Comparison of ENCODE assay signal across 9 cellular contexts in genomic region chr19:52785506-52785905, GRCh38. TPM values are rescaled to one million over a fixed set of nuclear protein-coding genes. Genes with fewer than 3 reads are reported as not detected.
DNase-seq lines count a peak whose midpoint lies in the region; ATAC-seq, FAIRE-seq and TF ChIP-seq lines count a peak whose summit lies in the region.
"Had no signal": no experiment of that assay in that cellular context is flagged by ENCODE, and none has a peak within 500 bp of the region (broad histone marks: within the 10 kb centered on the region; RNA-seq: fewer than 3 reads in every experiment).

No MANE protein-coding gene starts in this region.

- dilution Hi-C loops in keratinocyte (cut with MboI; ENCODE audit: extremely low pct_ligation_motif_present, low sequenced_read_pairs), result no loop called here

- H4K20me1 ChIP-seq in keratinocyte (ENCODE audit: control insufficient read depth, extremely low read depth, insufficient read depth, low read length), result no peaks in the 10 kb centered on the region

- H3K79me2 ChIP-seq in keratinocyte (ENCODE audit: control insufficient read depth, insufficient read depth, low read length), result no peaks in the 10 kb centered on the region

- peaks cover 2% of the 10 kb centered on the region for H3K4me1 ChIP-seq in keratinocyte (ENCODE audit: control insufficient read depth, extremely low read depth, insufficient read depth, low read length)
- peaks cover 3 to 16% (median 7%) of the 10 kb centered on the region in 4 donors for H3K4me1 ChIP-seq in transverse colon
- H3K4me1 ChIP-seq in HAP-1, result no peaks in the 10 kb centered on the region

- no peak for TF ChIP-seq POLR2A in transverse colon (IDR thresholded peaks at IDR 0.05)

- H3K27ac ChIP-seq in keratinocyte (ENCODE audit: control insufficient read depth, insufficient read depth, low read length), result no peak overlapping the region
- peak overlapping the region in 3 of 4 donors; percentile 82 to 89 (median 88) for H3K27ac ChIP-seq in transverse colon

- peaks cover 43% of the 10 kb centered on the region for H3K9me3 Mint-ChIP-seq in activated naive CD4-positive, alpha-beta T cell treated with anti-CD3 and anti-CD28 coated beads, Interleukin-2, amount 10 ng/mL, durations not matched to agents 7 days and 5 days
- peaks cover 11% of the 10 kb centered on the region for H3K9me3 Mint-ChIP-seq in activated CD8-positive, alpha-beta T cell treated with anti-CD3 and anti-CD28 coated beads, Interleukin-2, amount 10 ng/mL, durations not matched to agents 7 days and 5 days (ENCODE audit: insufficient read depth)

- peaks cover 49% of the 10 kb centered on the region for H3K36me3 Mint-ChIP-seq in activated naive CD4-positive, alpha-beta T cell treated with anti-CD3 and anti-CD28 coated beads, Interleukin-2, amount 10 ng/mL, durations not matched to agents 7 days and 5 days
- peaks cover 54% of the 10 kb centered on the region for H3K36me3 Mint-ChIP-seq in activated CD8-positive, alpha-beta T cell treated with anti-CD3 and anti-CD28 coated beads, Interleukin-2, amount 10 ng/mL, durations not matched to agents 7 days and 5 days (ENCODE audit: low read depth)

- peak overlapping the region; percentile 86 for H3K4me3 Mint-ChIP-seq in activated naive CD4-positive, alpha-beta T cell treated with anti-CD3 and anti-CD28 coated beads, Interleukin-2, amount 10 ng/mL, durations not matched to agents 7 days and 5 days
- H3K4me3 Mint-ChIP-seq in activated CD8-positive, alpha-beta T cell treated with anti-CD3 and anti-CD28 coated beads, Interleukin-2, amount 10 ng/mL, durations not matched to agents 7 days and 5 days, result peak overlapping the region; percentile 92

- H3K4me2 ChIP-seq in keratinocyte (ENCODE audit: control insufficient read depth, extremely low read depth, insufficient read depth, low read depth, low read length), result peak overlapping the region; percentile 82

- H3K9ac ChIP-seq in keratinocyte (ENCODE audit: control insufficient read depth, extremely low read depth, insufficient read depth, low read length), result no peak overlapping the region

- POLR2A ChIA-PET in activated CD8-positive, alpha-beta T cell treated with anti-CD3 and anti-CD28 coated beads, Interleukin-2, amount 10 ng/mL, durations not matched to agents 7 days and 5 days (lab: Charles Lee), result no interaction called here

- no peak for DNase-seq in activated naive CD4-positive, alpha-beta T cell treated with anti-CD3 and anti-CD28 coated beads, Interleukin-2, amount 10 ng/mL, durations not matched to agents 7 days and 5 days
- no peak for DNase-seq in activated naive CD4-positive, alpha-beta T cell (lab: John Stamatoyannopoulos, UW)
- DNase-seq in activated CD8-positive, alpha-beta T cell treated with anti-CD3 and anti-CD28 coated beads, Interleukin-2, amount 10 ng/mL, durations not matched to agents 7 days and 5 days, result no peak
- DNase-seq in keratinocyte (ENCODE audit: low read depth, low spot score) (no peak), transverse colon (no peak), activated gamma-delta T cell (lab: John Stamatoyannopoulos, UW) (no peak), HAP-1 (ENCODE audit: low spot score in 2 of 2) (no peak)
- DNase-seq: stimulated activated naive CD4-positive, alpha-beta T cell treated with Interleukin-2 at 50 U/mL for 16 hours had no signal

- CTCF ChIA-PET in activated naive CD4-positive, alpha-beta T cell treated with anti-CD3 and anti-CD28 coated beads, Interleukin-2, amount 10 ng/mL, durations not matched to agents 7 days and 5 days (lab: Charles Lee), result no interaction called here
- CTCF ChIA-PET in activated CD8-positive, alpha-beta T cell treated with anti-CD3 and anti-CD28 coated beads, Interleukin-2, amount 10 ng/mL, durations not matched to agents 7 days and 5 days (lab: Charles Lee), result no interaction called here

- H3K9me3 ChIP-seq in keratinocyte (ENCODE audit: control insufficient read depth, low read depth, low read length) (peaks cover 2% of the 10 kb centered on the region), transverse colon (peaks cover 0 to 9% of the 10 kb centered on the region in 2 donors), HAP-1 (no peaks in the 10 kb centered on the region)

- no peak overlapping the region for H3K27ac Mint-ChIP-seq in activated naive CD4-positive, alpha-beta T cell treated with anti-CD3 and anti-CD28 coated beads, Interleukin-2, amount 10 ng/mL, durations not matched to agents 7 days and 5 days
- peak overlapping the region; percentile 88 for H3K27ac Mint-ChIP-seq in activated CD8-positive, alpha-beta T cell treated with anti-CD3 and anti-CD28 coated beads, Interleukin-2, amount 10 ng/mL, durations not matched to agents 7 days and 5 days

- in situ Hi-C loops in transverse colon (cut with MboI; ENCODE audit: low pct_ligation_motif_present in 1 of 4, low pct_unique_long_range_greater_than_20kb in 1 of 4, low sequenced_read_pairs in 3 of 4) (no loop called here), HAP-1 (cut with MboI; ENCODE audit: low sequenced_read_pairs) (no loop called here)

- FAIRE-seq in keratinocyte (lab: Jason Lieb, UNC), result no peak

- intact Hi-C loops in transverse colon (cut with DNase I; ENCODE audit: low total_unique reads), result no loop called here

- no peak for TF ChIP-seq EP300 in transverse colon (IDR thresholded peaks at IDR 0.05; ENCODE audit: low read depth)

- no peak overlapping the region for H2AFZ ChIP-seq in keratinocyte (ENCODE audit: control insufficient read depth, low read length)

- no peak for TF ChIP-seq CTCF in keratinocyte (optimal IDR thresholded peaks at IDR 0.05 in 1 of 3, IDR thresholded peaks at IDR 0.05 in 1 of 3, conservative IDR thresholded peaks at IDR 0.05 in 1 of 3; ENCODE audit: extremely low read depth in 1 of 3, insufficient read depth in 2 of 3, low read length in 3 of 3)
- no peak for TF ChIP-seq CTCF in transverse colon (IDR thresholded peaks at IDR 0.05)

- no peaks in the 10 kb centered on the region for H3K36me3 ChIP-seq in keratinocyte (ENCODE audit: control insufficient read depth in 2 of 2, extremely low read depth in 1 of 2, insufficient read depth in 2 of 2, low read length in 2 of 2)
- H3K36me3 ChIP-seq in transverse colon, result peaks cover 0 to 21% (median 5%) of the 10 kb centered on the region in 4 donors
- H3K36me3 ChIP-seq in HAP-1 (replicated peaks), result no peaks in the 10 kb centered on the region

- H3K9me1 ChIP-seq in keratinocyte (ENCODE audit: control insufficient read depth, extremely low read depth, insufficient read depth, low read length), result no peaks in the 10 kb centered on the region

- no peaks in the 10 kb centered on the region for H3K27me3 ChIP-seq in keratinocyte (ENCODE audit: control insufficient read depth, extremely low read depth, insufficient read depth, low read length)
- H3K27me3 ChIP-seq in transverse colon, result no peaks in the 10 kb centered on the region
- H3K27me3 ChIP-seq in HAP-1 (ENCODE audit: low read depth), result no peaks in the 10 kb centered on the region

- H3K4me3 ChIP-seq in keratinocyte (ENCODE audit: control insufficient read depth in 2 of 3, extremely low read depth in 1 of 3, insufficient read depth in 2 of 3, low read depth in 1 of 3, low read length in 3 of 3) (peak overlapping the region in 2 of 3 experiments; percentile 79 to 82), transverse colon (peak overlapping the region in 3 of 4 donors; percentile 54 to 72 (median 71)), HAP-1 (no peak overlapping the region)

- H3K4me1 Mint-ChIP-seq in activated naive CD4-positive, alpha-beta T cell treated with anti-CD3 and anti-CD28 coated beads, Interleukin-2, amount 10 ng/mL, durations not matched to agents 7 days and 5 days, result peaks cover 27% of the 10 kb centered on the region
- peaks cover 30% of the 10 kb centered on the region for H3K4me1 Mint-ChIP-seq in activated CD8-positive, alpha-beta T cell treated with anti-CD3 and anti-CD28 coated beads, Interleukin-2, amount 10 ng/mL, durations not matched to agents 7 days and 5 days (ENCODE audit: low read depth)

- no peak for ATAC-seq in activated CD8-positive, alpha-beta T cell treated with anti-CD3 and anti-CD28 coated beads, Interleukin-2, amount 10 ng/mL, durations not matched to agents 7 days and 5 days
- no peak for ATAC-seq in GM18870 (IDR thresholded peaks at IDR 0.05; ENCODE audit: unreplicated experiment)

- WGBS in transverse colon (ENCODE audit: low coverage in 1 of 2), 2 donors, result 85 to 94% methylated on average over 3 of the region's 3 CpGs

- H3K27me3 Mint-ChIP-seq in activated naive CD4-positive, alpha-beta T cell treated with anti-CD3 and anti-CD28 coated beads, Interleukin-2, amount 10 ng/mL, durations not matched to agents 7 days and 5 days, result no peaks in the 10 kb centered on the region
- no peaks in the 10 kb centered on the region for H3K27me3 Mint-ChIP-seq in activated CD8-positive, alpha-beta T cell treated with anti-CD3 and anti-CD28 coated beads, Interleukin-2, amount 10 ng/mL, durations not matched to agents 7 days and 5 days (ENCODE audit: low read depth)

RNA-seq across cellular contexts. Expression of gene ZNF600, which starts 1.1 kb away (rescaled TPM):
- 10 to 100 TPM; 18.2 to 20.5 TPM for total RNA-seq in activated CD8-positive, alpha-beta T cell treated with anti-CD3 and anti-CD28 coated beads, Interleukin-2, amount 10 ng/mL, durations not matched to agents 7 days and 5 days
- polyA plus RNA-seq in keratinocyte, result 5.0 to 8.5 TPM (median 7.6 TPM) in 3 replicates
- 7.4 TPM for polyA plus RNA-seq in keratinocyte (2011; ENCODE audit: low read depth)
- 2.8 and 5.6 TPM in 2 replicates for polyA plus RNA-seq in keratinocyte (2011; cell fraction: cytosol; rRNA removed)
- polyA plus RNA-seq in keratinocyte (2011; cell fraction: nucleus; rRNA removed), result 25.8 and 26.0 TPM in 2 replicates
- 4.8 and 12.1 TPM in 2 replicates for polyA plus RNA-seq in keratinocyte (2012; ENCODE audit: low replicate concordance)
- polyA minus RNA-seq in keratinocyte, result 2.9 to 11.2 TPM (median 9.1 TPM) in 3 replicates
- polyA minus RNA-seq in keratinocyte (2011; cell fraction: cytosol; rRNA and poly(A)+ RNA removed), result 3.8 TPM
- 8.7 and 17.0 TPM in 2 replicates for polyA minus RNA-seq in keratinocyte (2011; cell fraction: nucleus; rRNA and poly(A)+ RNA removed)
- 10 to 100 TPM in 3 of 4 donors, 1 to 10 TPM in 1; 5.2 to 95.4 (median 27.2) TPM for total RNA-seq in transverse colon

RNA-seq across cellular contexts. Expression of gene ZNF28, which starts 35.9 kb away (rescaled TPM):
- total RNA-seq in activated CD8-positive, alpha-beta T cell treated with anti-CD3 and anti-CD28 coated beads, Interleukin-2, amount 10 ng/mL, durations not matched to agents 7 days and 5 days, result 10 to 100 TPM; 26.9 to 27.5 TPM
- polyA plus RNA-seq in keratinocyte, result 10.9 to 20.8 TPM (median 15.1 TPM) in 3 replicates
- polyA plus RNA-seq in keratinocyte (2011; ENCODE audit: low read depth), result 2.9 TPM
- polyA plus RNA-seq in keratinocyte (2011; cell fraction: cytosol; rRNA removed), result 6.8 and 27.1 TPM in 2 replicates
- polyA plus RNA-seq in keratinocyte (2011; cell fraction: nucleus; rRNA removed), result 10.4 and 12.6 TPM in 2 replicates
- polyA plus RNA-seq in keratinocyte (2012; ENCODE audit: low replicate concordance), result 10.1 and 10.9 TPM in 2 replicates
- polyA minus RNA-seq in keratinocyte, result 7.5 to 23.7 TPM (median 19.7 TPM) in 3 replicates
- polyA minus RNA-seq in keratinocyte (2011; cell fraction: cytosol; rRNA and poly(A)+ RNA removed), result 11.3 TPM
- polyA minus RNA-seq in keratinocyte (2011; cell fraction: nucleus; rRNA and poly(A)+ RNA removed), result 11.3 and 19.2 TPM in 2 replicates
- total RNA-seq in transverse colon, result 10 to 100 TPM in 3 of 4 donors, under 1 TPM in 1; 0.75 to 21.2 (median 13.0) TPM

RNA-seq across cellular contexts. Expression of gene ZNF611, which starts 50.7 kb away (rescaled TPM):
- 10 to 100 TPM; 38.9 to 41.0 TPM for total RNA-seq in activated CD8-positive, alpha-beta T cell treated with anti-CD3 and anti-CD28 coated beads, Interleukin-2, amount 10 ng/mL, durations not matched to agents 7 days and 5 days
- 2.8 to 2.9 TPM (median 2.9 TPM) in 3 replicates for polyA plus RNA-seq in keratinocyte
- 3.1 TPM for polyA plus RNA-seq in keratinocyte (2011; ENCODE audit: low read depth)
- 1.2 and 2.7 TPM in 2 replicates for polyA plus RNA-seq in keratinocyte (2011; cell fraction: cytosol; rRNA removed)
- 5.7 and 5.8 TPM in 2 replicates for polyA plus RNA-seq in keratinocyte (2011; cell fraction: nucleus; rRNA removed)
- polyA plus RNA-seq in keratinocyte (2012; ENCODE audit: low replicate concordance), result 1.8 and 3.4 TPM in 2 replicates
- 3.2 to 15.9 TPM (median 8.4 TPM) in 3 replicates for polyA minus RNA-seq in keratinocyte
- 3.1 TPM for polyA minus RNA-seq in keratinocyte (2011; cell fraction: cytosol; rRNA and poly(A)+ RNA removed)
- 7.3 and 14.6 TPM in 2 replicates for polyA minus RNA-seq in keratinocyte (2011; cell fraction: nucleus; rRNA and poly(A)+ RNA removed)
- 10 to 100 TPM in 3 of 4 donors, 1 to 10 TPM in 1; 8.2 to 45.0 (median 15.0) TPM for total RNA-seq in transverse colon
